In genomic region chr21:32618218-32618617, GRCh38 we compare ENCODE assay signal across 2 cellular contexts. TPM values are rescaled to one million over a fixed set of nuclear protein-coding genes. Genes with fewer than 3 reads are reported as not detected.
"Had no signal": no experiment of that assay in that cellular context is flagged by ENCODE, and none has a peak within 500 bp of the region (broad histone marks: within the 10 kb centered on the region; RNA-seq: fewer than 3 reads in every experiment).

No MANE protein-coding gene starts in this region.

RNA-seq across cellular contexts. Expression of gene TCP10L, which starts 32.9 kb away (rescaled TPM):
- total RNA-seq: left colon, mononuclear cell had no signal
